In genomic region chrX:102765217-102765616, GRCh38 we compare ENCODE assay signal across 14 cellular contexts. TPM values are rescaled to one million over a fixed set of nuclear protein-coding genes. Genes with fewer than 3 reads are reported as not detected.
DNase-seq lines count a peak whose midpoint lies in the region; ATAC-seq, FAIRE-seq and TF ChIP-seq lines count a peak whose summit lies in the region.
"Had no signal": no experiment of that assay in that cellular context is flagged by ENCODE, and none has a peak within 500 bp of the region (broad histone marks: within the 10 kb centered on the region; RNA-seq: fewer than 3 reads in every experiment).

No MANE protein-coding gene starts in this region.

- no peak for TF ChIP-seq POLR2A in endothelial cell of umbilical vein (IDR thresholded peaks at IDR 0.05; ENCODE audit: low read depth, low read length)

- H3K4me1 ChIP-seq in PC-3 (ENCODE audit: insufficient read depth, low read length) (peaks cover 19% of the 10 kb centered on the region), endothelial cell of umbilical vein (ENCODE audit: control insufficient read depth, extremely low read depth, insufficient read depth, low read length) (peaks cover 37% of the 10 kb centered on the region), osteoblast (ENCODE audit: insufficient read depth, low read length) (peaks cover 17% of the 10 kb centered on the region), neuronal stem cell (ENCODE audit: control insufficient read depth in 2 of 2, insufficient read depth in 1 of 2, low read depth in 1 of 2, low read length in 2 of 2) (no peaks in the 10 kb centered on the region)

- no peak overlapping the region for H4K91ac ChIP-seq in neuronal stem cell (ENCODE audit: low read depth, low read length, poor library complexity)

- TF ChIP-seq CTCF in PC-3 (conservative IDR thresholded peaks at IDR 0.05; ENCODE audit: low read depth, low read length) (no peak), endothelial cell of umbilical vein (IDR thresholded peaks at IDR 0.05; ENCODE audit: extremely low read depth in 1 of 2, insufficient read depth in 1 of 2, low read depth in 1 of 2, low read length in 2 of 2) (no peak), osteoblast (IDR thresholded peaks at IDR 0.05; ENCODE audit: extremely low read depth, low read depth, low read length) (no peak)

- H3K27me3 ChIP-seq in PC-3 (ENCODE audit: low read length) (no peaks in the 10 kb centered on the region), endothelial cell of umbilical vein (ENCODE audit: control insufficient read depth in 2 of 2, insufficient read depth in 2 of 2, low read length in 2 of 2) (no peaks in the 10 kb centered on the region), osteoblast (ENCODE audit: insufficient read depth, low read length) (no peaks in the 10 kb centered on the region), neuronal stem cell (ENCODE audit: control insufficient read depth in 3 of 3, insufficient read depth in 3 of 3, low read depth in 1 of 3, low read length in 3 of 3) (no peaks in the 10 kb centered on the region)
- H3K27me3 ChIP-seq: neutrophil had no signal

- CTCF ChIA-PET in PC-3 (lab: Charles Lee) (no interaction called here), endothelial cell of umbilical vein (lab: Charles Lee) (no interaction called here)

- H3K27ac ChIP-seq in PC-3 (ENCODE audit: low read length), result 0 out of 2 replicates have a peak overlapping the region, but pooled peaks have one; percentile 6
- peak overlapping the region; percentile 78 for H3K27ac ChIP-seq in endothelial cell of umbilical vein (ENCODE audit: insufficient read depth, low read depth, low read length)
- peak overlapping the region; percentile 36 for H3K27ac ChIP-seq in osteoblast (ENCODE audit: low read depth, low read length)
- H3K27ac ChIP-seq in neuronal stem cell (replicated peaks; ENCODE audit: low read length), result no peak overlapping the region
- H3K27ac ChIP-seq: neutrophil had no signal

- H3F3A ChIP-seq in PC-3 (ENCODE audit: low read length, unreplicated experiment), result no peaks in the 10 kb centered on the region

- WGBS in neuronal stem cell (ENCODE audit: extremely low coverage in 2 of 2, insufficient read length in 2 of 2, insufficient replicate concordance in 1 of 2), 2 donors, result no CpG with 5 or more reads among the region's 2 CpGs

- ATAC-seq in PC-3, result peak; percentile 73
- ATAC-seq: activated naive CD4-positive, alpha-beta T cell treated with anti-CD3 and anti-CD28 coated beads, Interleukin-2, amount 50 U/mL, for 72 hours; CD8-positive, alpha-beta T cell; T-cell had no signal

- peak; percentile 99 for FAIRE-seq in endothelial cell of umbilical vein (lab: Jason Lieb, UNC)
- FAIRE-seq: islet of Langerhans had no signal

- H3K9ac ChIP-seq in PC-3 (ENCODE audit: low read length) (no peak overlapping the region), endothelial cell of umbilical vein (replicated peaks; ENCODE audit: extremely low read depth, insufficient read depth, low read length) (peak overlapping the region; percentile 39), neuronal stem cell (ENCODE audit: low read depth, low read length, poor library complexity) (no peak overlapping the region)

- intact Hi-C loops in PC-3 (cut with micrococcal nuclease), result loop anchor here (1.0 kb wide), 1 partner anchor 75 kb away; no protein-coding TSS in a partner anchor
- intact Hi-C loops in endothelial cell of umbilical vein (cut with micrococcal nuclease), result loop anchor here (1.0 to 5.0 kb wide), 6 partner anchors 19 to 1392 kb away; partner anchors contain the start of genes GPRASP1, GPRASP3, SLC25A53 and TMSB15A

- H2AFZ ChIP-seq in PC-3 (ENCODE audit: low read length) (no peak overlapping the region), endothelial cell of umbilical vein (ENCODE audit: low read depth, low read length) (no peak overlapping the region), osteoblast (ENCODE audit: low read length) (no peak overlapping the region), neuronal stem cell (ENCODE audit: low read length) (no peak overlapping the region)

- no peak overlapping the region for H2BK5ac ChIP-seq in neuronal stem cell (ENCODE audit: low read length)

- no peak overlapping the region for H2BK12ac ChIP-seq in neuronal stem cell (ENCODE audit: low read length)

- peaks cover 2% of the 10 kb centered on the region for H3K79me1 ChIP-seq in neuronal stem cell (ENCODE audit: low read depth, low read length)

- BruUV-seq in PC-3 (replicated peaks; lab: Mats Ljungman, UMichigan), result no TSS peak
- BruUV-seq in endothelial cell of umbilical vein (replicated peaks; lab: Mats Ljungman, UMichigan), result no TSS peak

- dilution Hi-C loops in endothelial cell of umbilical vein (cut with MboI; ENCODE audit: extremely low pct_ligation_motif_present, low sequenced_read_pairs), result no loop called here

- in situ Hi-C loops in Caki2 (cut with HindIII; ENCODE audit: low pct_unique_long_range_greater_than_20kb, low sequenced_read_pairs), result no loop called here

- H2BK120ac ChIP-seq in neuronal stem cell (ENCODE audit: low read depth, low read length), result no peak overlapping the region

- H3K9me3 ChIP-seq in PC-3 (ENCODE audit: low read length), result no peaks in the 10 kb centered on the region
- no peaks in the 10 kb centered on the region for H3K9me3 ChIP-seq in endothelial cell of umbilical vein (replicated peaks; ENCODE audit: control insufficient read depth, insufficient read depth, low read length)
- H3K9me3 ChIP-seq in osteoblast (ENCODE audit: low read depth, low read length), result no peaks in the 10 kb centered on the region
- H3K9me3 ChIP-seq in neuronal stem cell (replicated peaks in 1 of 2; ENCODE audit: control insufficient read depth in 2 of 2, insufficient read depth in 1 of 2, low read depth in 1 of 2, low read length in 2 of 2), result no peaks in the 10 kb centered on the region
- H3K9me3 ChIP-seq: neutrophil had no signal

- H3K9me2 ChIP-seq in PC-3 (replicated peaks; ENCODE audit: low read length), result no peaks in the 10 kb centered on the region

- no peak overlapping the region for H2AK5ac ChIP-seq in neuronal stem cell (ENCODE audit: low read depth, low read length)

- no peaks in the 10 kb centered on the region for H3K9me1 ChIP-seq in endothelial cell of umbilical vein (replicated peaks; ENCODE audit: control insufficient read depth, extremely low read depth, insufficient read depth, low read length)

- no peak overlapping the region for H3K18ac ChIP-seq in neuronal stem cell (ENCODE audit: low read length)

- H3K4me2 ChIP-seq in PC-3 (ENCODE audit: low read length), result peak overlapping the region; percentile 30
- peak overlapping the region; percentile 44 for H3K4me2 ChIP-seq in endothelial cell of umbilical vein (ENCODE audit: insufficient read depth, low read length)
- no peak overlapping the region for H3K4me2 ChIP-seq in osteoblast (ENCODE audit: insufficient read depth, low read length)
- no peak overlapping the region for H3K4me2 ChIP-seq in neuronal stem cell (ENCODE audit: insufficient read depth, low read length, poor library complexity, severe bottlenecking)

- H3K4ac ChIP-seq in neuronal stem cell (ENCODE audit: low read length), result no peak overlapping the region

- H3K4me3 ChIP-seq in PC-3 (ENCODE audit: low read length) (no peak overlapping the region), endothelial cell of umbilical vein (replicated peaks in 1 of 3; ENCODE audit: insufficient read depth in 1 of 3, low read depth in 1 of 3, low read length in 3 of 3) (no peak overlapping the region), osteoblast (ENCODE audit: insufficient read depth, low read length) (no peak overlapping the region), neuronal stem cell (ENCODE audit: low read length in 2 of 2) (no peak overlapping the region)

- H3K14ac ChIP-seq in neuronal stem cell (ENCODE audit: low read length), result no peak overlapping the region

- no peak overlapping the region for H3K23ac ChIP-seq in neuronal stem cell (ENCODE audit: low read depth, low read length, poor library complexity)

- no peaks in the 10 kb centered on the region for H4K20me1 ChIP-seq in PC-3 (ENCODE audit: low read length)
- no peaks in the 10 kb centered on the region for H4K20me1 ChIP-seq in endothelial cell of umbilical vein (replicated peaks; ENCODE audit: control insufficient read depth, extremely low read depth, insufficient read depth, low read length)
- H4K20me1 ChIP-seq in osteoblast (ENCODE audit: insufficient read depth, low read length), result no peaks in the 10 kb centered on the region

- H3K36me3 ChIP-seq in PC-3 (ENCODE audit: low read depth, low read length), result no peaks in the 10 kb centered on the region
- no peaks in the 10 kb centered on the region for H3K36me3 ChIP-seq in endothelial cell of umbilical vein (ENCODE audit: control insufficient read depth in 2 of 2, extremely low read depth in 1 of 2, insufficient read depth in 2 of 2, low read length in 2 of 2)
- no peaks in the 10 kb centered on the region for H3K36me3 ChIP-seq in osteoblast (ENCODE audit: insufficient read depth, low read length)
- no peaks in the 10 kb centered on the region for H3K36me3 ChIP-seq in neuronal stem cell (replicated peaks in 1 of 2; ENCODE audit: control insufficient read depth in 2 of 2, insufficient read depth in 2 of 2, low read length in 2 of 2)
- H3K36me3 ChIP-seq: neutrophil had no signal

- no peak overlapping the region for H4K8ac ChIP-seq in neuronal stem cell (ENCODE audit: low read depth, low read length)

- POLR2A ChIA-PET in PC-3 (lab: Charles Lee; ENCODE audit: unreplicated experiment) (interaction anchor here (0.6 kb wide), 1 partner anchor 166 kb away, joined by 3 read pairs; the partner anchor contains the start of gene ARMCX5), endothelial cell of umbilical vein (lab: Charles Lee) (no interaction called here)

- no peak overlapping the region for H2BK15ac ChIP-seq in neuronal stem cell (ENCODE audit: low read length)

- DNase-seq in Caki2 (ENCODE audit: low read depth) (peak; percentile 2), PC-3 (peak; percentile 85), endothelial cell of umbilical vein (ENCODE audit: low read depth, low spot score) (peak; percentile 95), osteoblast (ENCODE audit: insufficient read length, low spot score, missing footprints) (peak; percentile 58), HuH-7 (ENCODE audit: low spot score) (no peak), NCI-H1694 (lab: John Stamatoyannopoulos, UW) (no peak), neuronal stem cell (ENCODE audit: low spot score) (no peak)
- DNase-seq in stimulated activated CD4-positive, alpha-beta T cell treated with anti-CD3 and anti-CD28 coated beads, Interleukin-4, amount 100 ng/mL, for 24 hours, result no peak
- DNase-seq: CD8-positive, alpha-beta T cell; NCI-H1417 treated with DMSO at 0.1 percent for 48 hours; T-cell had no signal

- H3K79me2 ChIP-seq in PC-3 (ENCODE audit: low read length) (peaks cover 13% of the 10 kb centered on the region), endothelial cell of umbilical vein (ENCODE audit: control insufficient read depth, insufficient read depth, low read length) (peaks cover 8% of the 10 kb centered on the region), osteoblast (ENCODE audit: insufficient read depth, low read length) (peaks cover 12% of the 10 kb centered on the region)

RNA-seq across cellular contexts. Expression of gene GPRASP3, which starts 44.7 kb away (rescaled TPM):
- total RNA-seq in Caki2 (2014; rRNA removed; shearing (Covaris generic); ENCODE audit: low replicate concordance), result 0.55 and 3.3 TPM in 2 replicates
- total RNA-seq in PC-3 (2014; rRNA removed), result 1.4 and 1.6 TPM in 2 replicates
- total RNA-seq in endothelial cell of umbilical vein, result 5.1 and 7.2 TPM in 2 replicates
- 1.9 and 4.0 TPM in 2 replicates for polyA plus RNA-seq in endothelial cell of umbilical vein
- 2.7 and 3.9 TPM in 2 replicates for polyA plus RNA-seq in endothelial cell of umbilical vein (2011; cell fraction: cytosol; rRNA removed)
- polyA plus RNA-seq in endothelial cell of umbilical vein (2011; cell fraction: nucleus; rRNA removed), result 3.8 and 4.3 TPM in 2 replicates
- 3.9 and 5.1 TPM in 2 replicates for polyA plus RNA-seq in endothelial cell of umbilical vein (2012)
- polyA minus RNA-seq in endothelial cell of umbilical vein, result 6.5 and 8.4 TPM in 2 replicates
- polyA minus RNA-seq in endothelial cell of umbilical vein (2011; cell fraction: cytosol; rRNA and poly(A)+ RNA removed), result 1.7 TPM
- 6.8 and 10.7 TPM in 2 replicates for polyA minus RNA-seq in endothelial cell of umbilical vein (2011; cell fraction: nucleus; rRNA and poly(A)+ RNA removed)
- 3.2 and 3.3 TPM in 2 replicates for total RNA-seq in osteoblast
- polyA plus RNA-seq in neuronal stem cell (2013, experiment 1 of 2), result 10.7 TPM
- polyA plus RNA-seq in neuronal stem cell (2013, experiment 2 of 2), result 10.7 TPM

RNA-seq across cellular contexts. Expression of gene GPRASP2, which starts 53.0 kb away (rescaled TPM):
- 4.8 and 27.3 TPM in 2 replicates for total RNA-seq in Caki2 (2014; rRNA removed; shearing (Covaris generic); ENCODE audit: low replicate concordance)
- total RNA-seq in PC-3 (2014; rRNA removed), result 12.1 and 17.1 TPM in 2 replicates
- total RNA-seq in endothelial cell of umbilical vein, result 5.3 and 6.5 TPM in 2 replicates
- polyA plus RNA-seq in endothelial cell of umbilical vein, result 3.7 and 4.9 TPM in 2 replicates
- 6.5 and 6.9 TPM in 2 replicates for polyA plus RNA-seq in endothelial cell of umbilical vein (2011; cell fraction: cytosol; rRNA removed)
- 7.9 and 10.0 TPM in 2 replicates for polyA plus RNA-seq in endothelial cell of umbilical vein (2011; cell fraction: nucleus; rRNA removed)
- 7.1 and 8.7 TPM in 2 replicates for polyA plus RNA-seq in endothelial cell of umbilical vein (2012)
- 12.4 and 13.1 TPM in 2 replicates for polyA minus RNA-seq in endothelial cell of umbilical vein
- 0.31 TPM for polyA minus RNA-seq in endothelial cell of umbilical vein (2011; cell fraction: cytosol; rRNA and poly(A)+ RNA removed)
- polyA minus RNA-seq in endothelial cell of umbilical vein (2011; cell fraction: nucleus; rRNA and poly(A)+ RNA removed), result 2.1 and 2.7 TPM in 2 replicates
- 10.9 and 11.8 TPM in 2 replicates for total RNA-seq in osteoblast
- polyA plus RNA-seq in neuronal stem cell (2013, experiment 1 of 2), result 18.0 TPM
- polyA plus RNA-seq in neuronal stem cell (2013, experiment 2 of 2), result 17.9 TPM

Comparison
In these comparisons a context has a peak if more than half of its experiments do, and no peak if none do; other contexts are left out.
1. DNase-seq: peak in Caki2 (single experiment), PC-3 (single experiment), endothelial cell of umbilical vein (single experiment) and osteoblast (single experiment); none in HuH-7 (single experiment), stimulated activated CD4-positive, alpha-beta T cell treated with anti-CD3 and anti-CD28 coated beads, Interleukin-4, amount 100 ng/mL, for 24 hours (single experiment), NCI-H1694 (single experiment) and neuronal stem cell (single experiment).
2. H3K4me2 ChIP-seq: peak in PC-3 (single experiment) and endothelial cell of umbilical vein (single experiment); none in osteoblast (single experiment) and neuronal stem cell (single experiment).